8 cellular contexts compared by ENCODE assay signal in the genomic region with DNA sequence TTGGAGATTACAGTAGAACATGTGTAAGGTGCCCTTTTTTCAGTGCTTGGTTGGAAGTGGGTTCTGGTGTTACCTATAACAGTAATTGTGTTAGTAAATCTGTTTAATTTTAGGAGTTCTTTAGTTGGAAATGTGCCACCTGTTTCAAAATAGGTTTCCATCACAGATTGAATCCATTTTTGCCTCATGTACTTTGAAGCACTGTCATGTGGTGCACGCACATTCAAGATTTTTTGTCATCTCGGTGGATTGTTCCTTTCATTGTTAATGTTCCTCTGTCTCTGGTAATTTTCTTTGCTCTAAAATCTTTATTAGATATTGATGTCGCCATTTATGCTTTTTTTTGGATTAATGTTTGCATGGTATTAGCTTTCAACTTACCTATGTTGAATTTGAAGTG. TPM values are rescaled to one million over a fixed set of nuclear protein-coding genes. Genes with fewer than 3 reads are reported as not detected.
A peak's percentile ranks its signal among the peaks of the same experiment; 100 is the strongest.
DNase-seq lines count a peak whose midpoint lies in the region; ATAC-seq and TF ChIP-seq lines count a peak whose summit lies in the region.

No MANE protein-coding gene starts in this region.

- H3K36me3 ChIP-seq in CD4-positive, alpha-beta memory T cell (ENCODE audit: insufficient read depth, low read length) = no peaks in the 10 kb centered on the region
- H3K36me3 ChIP-seq in KMS-11 (ENCODE audit: insufficient read depth) = no peaks in the 10 kb centered on the region

- CTCF ChIA-PET in CD4-positive, alpha-beta memory T cell (lab: Charles Lee; ENCODE audit: partially characterized antibody) = no interaction called here

- H3K36me3 Mint-ChIP-seq in CD4-positive, alpha-beta memory T cell = peaks cover 19 to 23% of the 10 kb centered on the region in 2 donors
- peaks cover 19% of the 10 kb centered on the region for H3K36me3 Mint-ChIP-seq in central memory CD8-positive, alpha-beta T cell (ENCODE audit: insufficient read depth)
- H3K36me3 Mint-ChIP-seq in natural killer cell treated with Interleukin-12 subunit alpha and Interleukin-12 subunit beta and Interleukin-15 and Interleukin-18, amount 100 ng/mL, for 72 hours = peaks cover 36% of the 10 kb centered on the region

- H3K4me3 Mint-ChIP-seq in CD4-positive, alpha-beta memory T cell = peak overlapping the region; percentile 85 to 95 (median 92)
- H3K4me3 Mint-ChIP-seq in central memory CD8-positive, alpha-beta T cell = peak overlapping the region; percentile 75
- peak overlapping the region; percentile 91 for H3K4me3 Mint-ChIP-seq in natural killer cell treated with Interleukin-12 subunit alpha and Interleukin-12 subunit beta and Interleukin-15 and Interleukin-18, amount 100 ng/mL, for 72 hours

- peaks cover 61% of the 10 kb centered on the region for H3K79me2 ChIP-seq in KMS-11 (ENCODE audit: insufficient read depth, low read depth)

- H4K20me1 ChIP-seq in KMS-11 (ENCODE audit: insufficient read depth) = no peaks in the 10 kb centered on the region

- no peaks in the 10 kb centered on the region for H3K9me3 ChIP-seq in CD4-positive, alpha-beta memory T cell (ENCODE audit: control insufficient read depth in 1 of 2, low read length in 2 of 2)

- H3K4me2 ChIP-seq in KMS-11 = peak overlapping the region; percentile 88

- H3K27ac ChIP-seq in CD4-positive, alpha-beta memory T cell (ENCODE audit: low read depth, low read length) = no peak overlapping the region
- H3K27ac ChIP-seq in KMS-11 = peak overlapping the region; percentile 93

- POLR2A ChIA-PET in CD4-positive, alpha-beta memory T cell (lab: Charles Lee; ENCODE audit: partially characterized antibody) = no interaction called here

- peaks cover 0 to 5% of the 10 kb centered on the region in 2 donors for H3K27me3 Mint-ChIP-seq in CD4-positive, alpha-beta memory T cell
- no peaks in the 10 kb centered on the region for H3K27me3 Mint-ChIP-seq in central memory CD8-positive, alpha-beta T cell
- H3K27me3 Mint-ChIP-seq in natural killer cell treated with Interleukin-12 subunit alpha and Interleukin-12 subunit beta and Interleukin-15 and Interleukin-18, amount 100 ng/mL, for 72 hours = peaks cover 8 to 22% of the 10 kb centered on the region in 2 donors

- no peaks in the 10 kb centered on the region for H3K27me3 ChIP-seq in CD4-positive, alpha-beta memory T cell (ENCODE audit: insufficient read depth, low read length)
- no peaks in the 10 kb centered on the region for H3K27me3 ChIP-seq in KMS-11 (ENCODE audit: insufficient read depth, low read depth)

- DNase-seq in CD4-positive, alpha-beta memory T cell = no peak
- no peak for DNase-seq in central memory CD8-positive, alpha-beta T cell (ENCODE audit: low spot score in 2 of 2)
- no peak for DNase-seq in natural killer cell treated with Interleukin-12 subunit alpha and Interleukin-12 subunit beta and Interleukin-15 and Interleukin-18, amount 100 ng/mL, for 72 hours (ENCODE audit: low spot score)
- DNase-seq in stimulated activated CD4-positive, alpha-beta T cell treated with anti-CD3 and anti-CD28 coated beads, Interleukin-4, amount 100 ng/mL, for 1 hour = no peak
- DNase-seq in DMS79 (lab: John Stamatoyannopoulos, UW) (no peak), germinal center (ENCODE audit: low spot score) (no peak)

- peak overlapping the region in 1 of 2 donors; percentile 65 for H3K4me3 ChIP-seq in CD4-positive, alpha-beta memory T cell (ENCODE audit: low read length in 2 of 2)
- no peak overlapping the region for H3K4me3 ChIP-seq in KMS-11 (IDR thresholded peaks at IDR 0.05; ENCODE audit: insufficient read depth, low read depth, low read length)

- peaks cover 34 to 76% (median 52%) of the 10 kb centered on the region in 4 donors for H3K4me1 Mint-ChIP-seq in CD4-positive, alpha-beta memory T cell
- H3K4me1 Mint-ChIP-seq in central memory CD8-positive, alpha-beta T cell = peaks cover 60% of the 10 kb centered on the region
- H3K4me1 Mint-ChIP-seq in natural killer cell treated with Interleukin-12 subunit alpha and Interleukin-12 subunit beta and Interleukin-15 and Interleukin-18, amount 100 ng/mL, for 72 hours (ENCODE audit: low read depth in 2 of 2) = peaks cover 46 to 63% of the 10 kb centered on the region in 2 donors

- H3K9ac ChIP-seq in KMS-11 = peak overlapping the region; percentile 97

- peaks cover 48% of the 10 kb centered on the region for H3K4me1 ChIP-seq in CD4-positive, alpha-beta memory T cell (ENCODE audit: insufficient read depth, low read length)
- peaks cover 16% of the 10 kb centered on the region for H3K4me1 ChIP-seq in KMS-11 (ENCODE audit: low read depth, poor library complexity, severe bottlenecking)

- no peak for ATAC-seq in central memory CD8-positive, alpha-beta T cell (replicated peaks; ENCODE audit: extremely low read depth, poor library complexity, severe bottlenecking)
- ATAC-seq in natural killer cell treated with Interleukin-12 subunit alpha and Interleukin-12 subunit beta and Interleukin-15 and Interleukin-18, amount 100 ng/mL, for 72 hours = no peak
- no peak for ATAC-seq in HG02798 (IDR thresholded peaks at IDR 0.05; ENCODE audit: poor library complexity, unreplicated experiment)

- intact Hi-C loops in CD4-positive, alpha-beta memory T cell (cut with micrococcal nuclease) = no loop called here

- peak overlapping the region; percentile 65 to 100 (median 93) for H3K27ac Mint-ChIP-seq in CD4-positive, alpha-beta memory T cell
- peak overlapping the region; percentile 58 for H3K27ac Mint-ChIP-seq in central memory CD8-positive, alpha-beta T cell (ENCODE audit: low read depth)
- H3K27ac Mint-ChIP-seq in natural killer cell treated with Interleukin-12 subunit alpha and Interleukin-12 subunit beta and Interleukin-15 and Interleukin-18, amount 100 ng/mL, for 72 hours = peak overlapping the region; percentile 82 to 92

- TF ChIP-seq CTCF in KMS-11 (conservative IDR thresholded peaks at IDR 0.05; ENCODE audit: low read depth, low read length) = no peak

- peak overlapping the region; percentile 81; the same call in 1 of the 2 replicates for H2AFZ ChIP-seq in KMS-11 (ENCODE audit: low read depth)

- peaks cover 0 to 8% (median 0%) of the 10 kb centered on the region in 8 donors for H3K9me3 Mint-ChIP-seq in CD4-positive, alpha-beta memory T cell
- peaks cover 24% of the 10 kb centered on the region for H3K9me3 Mint-ChIP-seq in central memory CD8-positive, alpha-beta T cell
- H3K9me3 Mint-ChIP-seq in natural killer cell treated with Interleukin-12 subunit alpha and Interleukin-12 subunit beta and Interleukin-15 and Interleukin-18, amount 100 ng/mL, for 72 hours = peaks cover 23% of the 10 kb centered on the region

RNA-seq across cellular contexts. Expression of a gene that starts 1.3 kb away (rescaled TPM):
- 10 to 100 TPM; 73.2 to 76.4 TPM for total RNA-seq in CD4-positive, alpha-beta memory T cell
- 10 to 100 TPM; 11.8 to 26.5 TPM for polyA plus RNA-seq in CD4-positive, alpha-beta memory T cell
- 10 to 100 TPM; 36.8 to 59.6 TPM for total RNA-seq in natural killer cell treated with Interleukin-12 subunit alpha and Interleukin-12 subunit beta and Interleukin-15 and Interleukin-18, amount 100 ng/mL, for 72 hours
